1 cellular context compared by ENCODE assay signal in the genomic region with DNA sequence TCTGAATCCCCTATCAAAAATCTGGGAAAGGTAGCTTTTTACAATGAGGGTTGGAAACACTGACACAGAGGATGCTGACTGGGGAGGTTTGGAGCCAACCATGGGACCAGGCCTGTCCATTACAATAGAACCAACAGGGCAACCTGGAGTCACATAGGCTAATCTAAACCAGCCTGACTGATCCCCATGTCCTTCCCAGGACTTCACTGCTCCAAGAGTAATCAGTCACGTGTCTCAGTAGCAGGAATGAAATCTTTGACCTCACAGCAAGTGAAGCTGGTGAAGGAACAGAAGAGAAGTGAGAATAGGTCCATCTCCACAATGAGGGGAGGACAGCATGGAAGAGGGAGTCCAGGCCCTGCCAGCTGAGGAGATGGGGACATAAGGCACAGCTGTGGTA.
TF ChIP-seq lines count a peak whose summit lies in the region.

No MANE protein-coding gene starts in this region.

TF ChIP-seq in IMR-90, 13 proteins besides CTCF, POLR2A, EP300 and RAD21 (continued from another document):
- TF ChIP-seq MAFK (IDR thresholded peaks at IDR 0.05; ENCODE audit: low read depth, low read length) (no peak), NFE2L2 (IDR thresholded peaks at IDR 0.05; ENCODE audit: low read depth, low read length) (no peak), RFX5 (IDR thresholded peaks at IDR 0.05; ENCODE audit: low read depth, low read length) (no peak), RCOR1 (IDR thresholded peaks at IDR 0.05; ENCODE audit: insufficient replicate concordance, low read length) (no peak), BHLHE40 (IDR thresholded peaks at IDR 0.05; ENCODE audit: low read depth, low read length) (no peak), MAZ (IDR thresholded peaks at IDR 0.05; ENCODE audit: borderline replicate concordance, low read depth, low read length) (no peak), CHD1 (IDR thresholded peaks at IDR 0.05; ENCODE audit: low read depth, low read length) (no peak)
- TF ChIP-seq, protein P1, sequence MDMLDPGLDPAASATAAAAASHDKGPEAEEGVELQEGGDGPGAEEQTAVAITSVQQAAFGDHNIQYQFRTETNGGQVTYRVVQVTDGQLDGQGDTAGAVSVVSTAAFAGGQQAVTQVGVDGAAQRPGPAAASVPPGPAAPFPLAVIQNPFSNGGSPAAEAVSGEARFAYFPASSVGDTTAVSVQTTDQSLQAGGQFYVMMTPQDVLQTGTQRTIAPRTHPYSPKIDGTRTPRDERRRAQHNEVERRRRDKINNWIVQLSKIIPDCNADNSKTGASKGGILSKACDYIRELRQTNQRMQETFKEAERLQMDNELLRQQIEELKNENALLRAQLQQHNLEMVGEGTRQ (IDR thresholded peaks at IDR 0.05; ENCODE audit: low read depth, low read length), result no peak
